In genomic region chr1:77906624-77907023, GRCh38 we compare ENCODE assay signal across 25 cellular contexts.
"Had no signal": no experiment of that assay in that cellular context is flagged by ENCODE, and none has a peak within 500 bp of the region (broad histone marks: within the 10 kb centered on the region; RNA-seq: fewer than 3 reads in every experiment).

No MANE protein-coding gene starts in this region.

- H3K4me2 ChIP-seq: hepatocyte, neural progenitor cell had no signal

- H2AFZ ChIP-seq: hepatocyte, neural progenitor cell, parathyroid adenoma had no signal

- ATAC-seq: natural killer cell; sciatic nerve; stimulated activated naive B cell treated with anti-CD40 and anti-IgM and Interleukin-4, amounts not matched to agents 10 μg/mL and 1 μg/mL and 100 μg/mL, for 72 hours; upper lobe of right lung had no signal

- H3K36me3 ChIP-seq: neural progenitor cell, neutrophil, suprapubic skin, upper lobe of right lung, uterus had no signal

- DNase-seq: islet precursor cell; left ventricle myocardium inferior; naive B cell; natural killer cell; nephron progenitor cell; occipital lobe; stimulated activated CD4-positive, alpha-beta T cell treated with anti-CD3 and anti-CD28 coated beads, Interleukin-12 subunit alpha, Interleukin-12 subunit beta, amount 100 ng/mL, for 4 hours; stimulated activated CD4-positive, alpha-beta T cell treated with anti-CD3 and anti-CD28 coated beads, Interleukin-15, amount 100 ng/mL, for 24 hours; stimulated activated CD4-positive, alpha-beta T cell treated with anti-CD3 and anti-CD28 coated beads, Interleukin-2, amount 100 ng/mL, for 24 hours; stimulated activated CD4-positive, alpha-beta T cell treated with anti-CD3 and anti-CD28 coated beads, Interleukin-4, amount 100 ng/mL, for 1 hour; stimulated activated naive B cell treated with anti-CD40 and anti-IgM and Interleukin-4, amounts not matched to agents 10 μg/mL and 1 μg/mL and 100 μg/mL, for 72 hours; tibial artery; trophoblast cell; upper lobe of right lung; uterus had no signal

- H3K9me3 ChIP-seq: left ventricle myocardium inferior, neutrophil, right atrium auricular region, suprapubic skin, thoracic aorta, tibial artery, upper lobe of right lung, uterus had no signal

- H3K27me3 ChIP-seq: hepatocyte, neural progenitor cell, neutrophil, right atrium auricular region, suprapubic skin, tibial artery, upper lobe of right lung, uterus had no signal

- H3K9ac ChIP-seq: neural progenitor cell, parathyroid adenoma had no signal

- H3K4me3 ChIP-seq: hepatocyte, left ventricle myocardium inferior, lung, neural progenitor cell, right atrium auricular region, skin epidermis, suprapubic skin, thoracic aorta, tibial artery, upper lobe of right lung, uterus had no signal

- H3K27ac ChIP-seq: hepatocyte, left ventricle myocardium inferior, neural progenitor cell, neutrophil, parathyroid adenoma, right atrium auricular region, skin epidermis, suprapubic skin, upper lobe of right lung, uterus had no signal

- H3K4me1 ChIP-seq: neural progenitor cell, parathyroid adenoma, right atrium auricular region, suprapubic skin, upper lobe of right lung, uterus had no signal

- H3K79me2 ChIP-seq: parathyroid adenoma had no signal
